ENCODE assay signal across 18 cellular contexts in the genomic region with DNA sequence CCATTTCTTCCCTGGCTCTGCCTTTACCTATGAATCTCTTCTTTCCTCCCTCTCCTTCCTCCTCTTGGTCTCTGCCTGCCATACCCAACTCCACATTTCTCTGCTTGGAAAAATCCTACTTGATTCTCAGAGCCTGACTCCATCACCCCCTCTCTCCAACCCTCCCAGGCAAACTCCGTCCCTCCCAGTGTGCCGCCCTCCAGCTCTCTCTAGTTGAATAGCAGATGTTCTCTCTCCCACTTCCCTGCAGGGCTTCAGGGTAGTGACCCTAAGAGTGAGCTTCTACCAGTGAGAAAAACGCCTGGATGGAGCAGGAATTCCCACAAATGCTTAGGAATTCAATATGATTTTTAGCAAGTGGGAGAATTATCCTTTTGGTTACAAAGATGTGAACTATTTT.
DNase-seq lines count a peak whose midpoint lies in the region; ATAC-seq and TF ChIP-seq lines count a peak whose summit lies in the region.
"Had no signal": no experiment of that assay in that cellular context is flagged by ENCODE, and none has a peak within 500 bp of the region (broad histone marks: within the 10 kb centered on the region; RNA-seq: fewer than 3 reads in every experiment).

No MANE protein-coding gene starts in this region.

- peak overlapping the region; percentile 24 for H3K27ac ChIP-seq in mesenchymal stem cell (ENCODE audit: low read length, poor library complexity, severe bottlenecking)
- no peak overlapping the region for H3K27ac ChIP-seq in transverse colon
- no peak overlapping the region for H3K27ac ChIP-seq in prostate gland

- no peaks in the 10 kb centered on the region for H3K27me3 Mint-ChIP-seq in activated T-cell treated with anti-CD3 and anti-CD28 coated beads, Interleukin-2, amount 50 U/mL, for 24 hours
- no peaks in the 10 kb centered on the region for H3K27me3 Mint-ChIP-seq in activated T-cell treated with anti-CD3 and anti-CD28 coated beads, Interleukin-2, amount 50 U/mL, for 72 hours (ENCODE audit: low read depth)
- H3K27me3 Mint-ChIP-seq in WTC11 (ENCODE audit: low read depth) = no peaks in the 10 kb centered on the region

- H3K4ac ChIP-seq in mesenchymal stem cell (ENCODE audit: low read depth in 1 of 2, low read length in 2 of 2) = no peak overlapping the region

- no peak overlapping the region for H2BK15ac ChIP-seq in mesenchymal stem cell (ENCODE audit: low read depth, poor library complexity, severe bottlenecking)

- H2BK120ac ChIP-seq in mesenchymal stem cell (ENCODE audit: low read depth, low read length) = no peak overlapping the region

- no peak overlapping the region for H4K8ac ChIP-seq in mesenchymal stem cell (ENCODE audit: low read length)

- POLR2A ChIA-PET in WTC11 (lab: Charles Lee) = no interaction called here

- 97% methylated on average over 3 of the region's 3 CpGs for WGBS in mesenchymal stem cell
- 96% methylated on average over 3 of the region's 3 CpGs; no CpG with 5 or more reads in 1 of the 2 donors for WGBS in transverse colon (ENCODE audit: low coverage in 1 of 2), 2 donors
- 95% methylated on average over 3 of the region's 3 CpGs for WGBS in prostate gland

- H3K9ac ChIP-seq in mesenchymal stem cell (ENCODE audit: low read length) = no peak overlapping the region

- CTCF ChIA-PET in WTC11 (lab: Charles Lee) = interaction anchor here (0.7 to 1.5 kb wide), 2 partner anchors 115 to 317 kb away, joined by 3 to 4 read pairs; no protein-coding TSS in a partner anchor

- H3K9me3 Mint-ChIP-seq in activated T-cell treated with anti-CD3 and anti-CD28 coated beads, Interleukin-2, amount 50 U/mL, for 24 hours = no peaks in the 10 kb centered on the region
- H3K9me3 Mint-ChIP-seq in activated T-cell treated with anti-CD3 and anti-CD28 coated beads, Interleukin-2, amount 50 U/mL, for 72 hours = no peaks in the 10 kb centered on the region
- no peaks in the 10 kb centered on the region for H3K9me3 Mint-ChIP-seq in WTC11
- H3K9me3 Mint-ChIP-seq: CD8-positive, alpha-beta T cell had no signal

- no peaks in the 10 kb centered on the region for H3K27me3 ChIP-seq in mesenchymal stem cell (ENCODE audit: control insufficient read depth in 1 of 2, insufficient read depth in 1 of 2, low read length in 2 of 2)
- no peaks in the 10 kb centered on the region for H3K27me3 ChIP-seq in transverse colon
- H3K27me3 ChIP-seq in prostate gland (replicated peaks; ENCODE audit: insufficient read depth) = no peaks in the 10 kb centered on the region

- no peak overlapping the region for H2BK5ac ChIP-seq in mesenchymal stem cell (ENCODE audit: low read depth, low read length, poor library complexity, severe bottlenecking)

- H3K4me1 ChIP-seq in mesenchymal stem cell (ENCODE audit: control insufficient read depth, insufficient read depth, low read depth, low read length) (peaks cover 13% of the 10 kb centered on the region), transverse colon (peaks cover 0 to 16% (median 10%) of the 10 kb centered on the region in 4 donors), prostate gland (replicated peaks) (no peaks in the 10 kb centered on the region)

- no peak overlapping the region for H3K4me3 ChIP-seq in mesenchymal stem cell (ENCODE audit: insufficient read depth in 1 of 2, low read depth in 1 of 2, low read length in 2 of 2)
- no peak overlapping the region for H3K4me3 ChIP-seq in transverse colon
- H3K4me3 ChIP-seq in prostate gland = no peak overlapping the region

- in situ Hi-C loops in transverse colon (cut with MboI; ENCODE audit: low pct_ligation_motif_present in 1 of 4, low pct_unique_long_range_greater_than_20kb in 1 of 4, low sequenced_read_pairs in 3 of 4) = loop anchor here in 1 of 4 donors (25.0 kb wide), 1 partner anchor 120 kb away; no protein-coding TSS in a partner anchor

- peaks cover 37% of the 10 kb centered on the region for H3K4me1 Mint-ChIP-seq in activated T-cell treated with anti-CD3 and anti-CD28 coated beads, Interleukin-2, amount 50 U/mL, for 24 hours (ENCODE audit: low read depth)
- peaks cover 30% of the 10 kb centered on the region for H3K4me1 Mint-ChIP-seq in activated T-cell treated with anti-CD3 and anti-CD28 coated beads, Interleukin-2, amount 50 U/mL, for 72 hours (ENCODE audit: low read depth)
- H3K4me1 Mint-ChIP-seq in WTC11 = peaks cover 49% of the 10 kb centered on the region

- TF ChIP-seq POLR2A in transverse colon (IDR thresholded peaks at IDR 0.05) (no peak), prostate gland (IDR thresholded peaks at IDR 0.05) (no peak)

- TF ChIP-seq EP300 in transverse colon (IDR thresholded peaks at IDR 0.05; ENCODE audit: low read depth) = no peak

- H4K91ac ChIP-seq in mesenchymal stem cell (ENCODE audit: low read length) = no peak overlapping the region

- H3K23ac ChIP-seq in mesenchymal stem cell (ENCODE audit: low read length in 2 of 2) = no peak overlapping the region

- no peak for ATAC-seq in activated T-cell treated with anti-CD3 and anti-CD28 coated beads, Interleukin-2, amount 50 U/mL, for 72 hours (replicated peaks in 1 of 2)
- ATAC-seq in WTC11 = peak; percentile 52
- ATAC-seq: CD8-positive, alpha-beta T cell; HepG2; Right ventricle myocardium inferior had no signal

- H3K4me3 Mint-ChIP-seq in activated T-cell treated with anti-CD3 and anti-CD28 coated beads, Interleukin-2, amount 50 U/mL, for 24 hours = no peak overlapping the region
- H3K4me3 Mint-ChIP-seq in activated T-cell treated with anti-CD3 and anti-CD28 coated beads, Interleukin-2, amount 50 U/mL, for 72 hours = no peak overlapping the region
- H3K4me3 Mint-ChIP-seq in WTC11 = no peak overlapping the region
- H3K4me3 Mint-ChIP-seq: CD8-positive, alpha-beta T cell had no signal

- no peak overlapping the region for H3K18ac ChIP-seq in mesenchymal stem cell (ENCODE audit: low read depth in 1 of 2, low read length in 2 of 2)

- H3K36me3 Mint-ChIP-seq in activated T-cell treated with anti-CD3 and anti-CD28 coated beads, Interleukin-2, amount 50 U/mL, for 24 hours (ENCODE audit: low read depth) = peaks cover 79% of the 10 kb centered on the region
- peaks cover 0 to 4% of the 10 kb centered on the region in 2 donors for H3K36me3 Mint-ChIP-seq in activated T-cell treated with anti-CD3 and anti-CD28 coated beads, Interleukin-2, amount 50 U/mL, for 72 hours (ENCODE audit: insufficient read depth in 2 of 2)
- peaks cover 11% of the 10 kb centered on the region for H3K36me3 Mint-ChIP-seq in WTC11
- H3K36me3 Mint-ChIP-seq: CD8-positive, alpha-beta T cell had no signal

- H3K27ac Mint-ChIP-seq in activated T-cell treated with anti-CD3 and anti-CD28 coated beads, Interleukin-2, amount 50 U/mL, for 24 hours = peak overlapping the region; percentile 81
- no peak overlapping the region for H3K27ac Mint-ChIP-seq in activated T-cell treated with anti-CD3 and anti-CD28 coated beads, Interleukin-2, amount 50 U/mL, for 72 hours
- H3K27ac Mint-ChIP-seq in WTC11 = no peak overlapping the region; the same call in 1 of the 2 replicates
- H3K27ac Mint-ChIP-seq: CD8-positive, alpha-beta T cell had no signal

- H3K4me2 ChIP-seq in mesenchymal stem cell (ENCODE audit: low read length, poor library complexity, severe bottlenecking) = no peak overlapping the region

- no peak overlapping the region for H2BK12ac ChIP-seq in mesenchymal stem cell (ENCODE audit: low read length in 2 of 2)

- no peak overlapping the region for H3K14ac ChIP-seq in mesenchymal stem cell (ENCODE audit: low read length in 2 of 2)

- peaks cover 12% of the 10 kb centered on the region for H3K79me1 ChIP-seq in mesenchymal stem cell (replicated peaks; ENCODE audit: low read length, poor library complexity, severe bottlenecking)

- H2AK5ac ChIP-seq in mesenchymal stem cell (ENCODE audit: low read length, severe bottlenecking) = peak overlapping the region; percentile 7

- no peak for DNase-seq in activated T-cell treated with anti-CD3 and anti-CD28 coated beads, Interleukin-2, amount 50 U/mL, for 24 hours
- no peak for DNase-seq in activated T-cell treated with anti-CD3 and anti-CD28 coated beads, Interleukin-2, amount 50 U/mL, for 72 hours
- DNase-seq in WTC11 (ENCODE audit: low spot score) (no peak), mesenchymal stem cell (no peak), transverse colon (no peak), NCI-H1694 treated with DMSO at 0.1 percent for 48 hours (lab: John Stamatoyannopoulos, UW) (no peak), prostate gland (ENCODE audit: low spot score) (no peak)
- DNase-seq: Calu3; CD8-positive, alpha-beta T cell; GOT3; KG1; NCI-H1105 treated with DMSO at 0.1 percent for 48 hours; NCI-H1694; NCI-H510A; NCI-H748 treated with DMSO at 0.1 percent for 48 hours; NK-92 treated with Interleukin-12 subunit alpha and Interleukin-12 subunit beta, amount 100 ng/mL, for 24 hours had no signal

- intact Hi-C loops in transverse colon (cut with DNase I; ENCODE audit: low total_unique reads) = loop anchor here (10.0 kb wide), 1 partner anchor 102 kb away; no protein-coding TSS in a partner anchor
- intact Hi-C loops in prostate gland (cut with DNase I) = loop anchor here (5.0 kb wide), 1 partner anchor 115 kb away; no protein-coding TSS in a partner anchor

- peaks cover 3 to 11% of the 10 kb centered on the region in 2 experiments for H3K36me3 ChIP-seq in mesenchymal stem cell (ENCODE audit: control insufficient read depth in 1 of 2, insufficient read depth in 2 of 2, low read depth in 1 of 2, low read length in 2 of 2)
- no peaks in the 10 kb centered on the region for H3K36me3 ChIP-seq in transverse colon
- no peaks in the 10 kb centered on the region for H3K36me3 ChIP-seq in prostate gland

- TF ChIP-seq CTCF in WTC11 (IDR thresholded peaks at IDR 0.05) (no peak), transverse colon (IDR thresholded peaks at IDR 0.05) (no peak), prostate gland (IDR thresholded peaks at IDR 0.05) (no peak)

- H2AFZ ChIP-seq in mesenchymal stem cell (ENCODE audit: low read depth, low read length) = no peak overlapping the region

- H3K9me3 ChIP-seq in mesenchymal stem cell (ENCODE audit: control insufficient read depth, low read length) (no peaks in the 10 kb centered on the region), transverse colon (no peaks in the 10 kb centered on the region), prostate gland (no peaks in the 10 kb centered on the region)

TF ChIP-seq in WTC11, 78 proteins besides CTCF, POLR2A, EP300 and RAD21 (continues in another document):
- no peak for TF ChIP-seq ZNF317 (CRISPR knock-in tag; IDR thresholded peaks at IDR 0.05; ENCODE audit: borderline replicate concordance, low read depth)
- TF ChIP-seq, protein P1, sequence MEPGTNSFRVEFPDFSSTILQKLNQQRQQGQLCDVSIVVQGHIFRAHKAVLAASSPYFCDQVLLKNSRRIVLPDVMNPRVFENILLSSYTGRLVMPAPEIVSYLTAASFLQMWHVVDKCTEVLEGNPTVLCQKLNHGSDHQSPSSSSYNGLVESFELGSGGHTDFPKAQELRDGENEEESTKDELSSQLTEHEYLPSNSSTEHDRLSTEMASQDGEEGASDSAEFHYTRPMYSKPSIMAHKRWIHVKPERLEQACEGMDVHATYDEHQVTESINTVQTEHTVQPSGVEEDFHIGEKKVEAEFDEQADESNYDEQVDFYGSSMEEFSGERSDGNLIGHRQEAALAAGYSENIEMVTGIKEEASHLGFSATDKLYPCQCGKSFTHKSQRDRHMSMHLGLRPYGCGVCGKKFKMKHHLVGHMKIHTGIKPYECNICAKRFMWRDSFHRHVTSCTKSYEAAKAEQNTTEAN (CRISPR knock-in tag; IDR thresholded peaks at IDR 0.05) = no peak
